Comparison of ENCODE assay signal across 19 cellular contexts in genomic region chr21:41499920-41500319, GRCh38. TPM values are rescaled to one million over a fixed set of nuclear protein-coding genes. Genes with fewer than 3 reads are reported as not detected.
"Had no signal": no experiment of that assay in that cellular context is flagged by ENCODE, and none has a peak within 500 bp of the region (broad histone marks: within the 10 kb centered on the region; RNA-seq: fewer than 3 reads in every experiment).

No MANE protein-coding gene starts in this region.

- H3K9ac ChIP-seq: neural progenitor cell had no signal

- H3K4me3 Mint-ChIP-seq: naive thymus-derived CD4-positive, alpha-beta T cell; neural progenitor cell; stimulated activated memory B cell treated with anti-CD40 and anti-IgM and Interleukin-4, amounts not matched to agents 10 μg/mL and 1 μg/mL and 100 μg/mL, for 72 hours had no signal

- H3K27me3 ChIP-seq: sigmoid colon had no signal

- H3K9me3 ChIP-seq: left ventricle myocardium inferior, sigmoid colon, spleen, thoracic aorta had no signal

- H3K4me1 ChIP-seq: foreskin keratinocyte, left ventricle myocardium inferior, neural progenitor cell, sigmoid colon, spleen had no signal

- H3K27ac Mint-ChIP-seq: naive thymus-derived CD4-positive, alpha-beta T cell; neural progenitor cell; stimulated activated memory B cell treated with anti-CD40 and anti-IgM and Interleukin-4, amounts not matched to agents 10 μg/mL and 1 μg/mL and 100 μg/mL, for 72 hours had no signal

- H3K9me3 Mint-ChIP-seq: naive thymus-derived CD4-positive, alpha-beta T cell; neural progenitor cell; stimulated activated memory B cell treated with anti-CD40 and anti-IgM and Interleukin-4, amounts not matched to agents 10 μg/mL and 1 μg/mL and 100 μg/mL, for 72 hours had no signal

- H3K36me3 ChIP-seq: left ventricle myocardium inferior, neural progenitor cell, sigmoid colon, spleen, thoracic aorta, WERI-Rb-1 had no signal

- DNase-seq: activated CD4-positive, alpha-beta T cell treated with anti-CD3 and anti-CD28 coated beads for 1 hour; activated CD8-positive, alpha-beta memory T cell treated with anti-CD3 and anti-CD28 coated beads for 24 hours; activated CD8-positive, alpha-beta memory T cell treated with anti-CD3 and anti-CD28 coated beads, Interleukin-2, amount 50 U/mL, for 48 hours; activated effector memory CD4-positive, alpha-beta T cell treated with anti-CD3 and anti-CD28 coated beads, Interleukin-2, amount 50 U/mL, for 16 hours; activated naive CD4-positive, alpha-beta T cell treated with anti-CD3 and anti-CD28 coated beads, Interleukin-2, amount 50 U/mL, for 16 hours; activated T-cell treated with anti-CD3 and anti-CD28 coated beads, Interleukin-2, amount 50 U/mL, for 48 hours; dermis blood vessel endothelial cell; foreskin keratinocyte; left ventricle myocardium inferior; naive thymus-derived CD4-positive, alpha-beta T cell; sigmoid colon; spleen; stimulated activated CD4-positive, alpha-beta T cell treated with anti-CD3 and anti-CD28 coated beads, Interleukin-4, amount 100 ng/mL, for 4 hours; WERI-Rb-1 had no signal

- H3K36me3 Mint-ChIP-seq: naive thymus-derived CD4-positive, alpha-beta T cell; neural progenitor cell; stimulated activated memory B cell treated with anti-CD40 and anti-IgM and Interleukin-4, amounts not matched to agents 10 μg/mL and 1 μg/mL and 100 μg/mL, for 72 hours had no signal

- FAIRE-seq: astrocyte had no signal

- H3K27ac ChIP-seq: foreskin keratinocyte, left ventricle myocardium inferior, neural progenitor cell, sigmoid colon, spleen, thoracic aorta, WERI-Rb-1 had no signal

- ATAC-seq: foreskin keratinocyte; naive thymus-derived CD4-positive, alpha-beta T cell; stimulated activated memory B cell treated with anti-CD40 and anti-IgM and Interleukin-4, amounts not matched to agents 10 μg/mL and 1 μg/mL and 100 μg/mL, for 72 hours had no signal

- H3K4me1 Mint-ChIP-seq: neural progenitor cell; stimulated activated memory B cell treated with anti-CD40 and anti-IgM and Interleukin-4, amounts not matched to agents 10 μg/mL and 1 μg/mL and 100 μg/mL, for 72 hours had no signal

- H3K4me3 ChIP-seq: left ventricle myocardium inferior, neural progenitor cell, sigmoid colon, spleen, thoracic aorta had no signal

RNA-seq across cellular contexts. Expression of gene TMPRSS2, which starts 8.0 kb away (rescaled TPM):
- total RNA-seq: dermis blood vessel endothelial cell; foreskin keratinocyte; left ventricle myocardium inferior; naive thymus-derived CD4-positive, alpha-beta T cell had no signal
- polyA plus RNA-seq: fibroblast of lung; foreskin keratinocyte; naive thymus-derived CD4-positive, alpha-beta T cell had no signal
